Comparison of ENCODE assay signal across 15 cellular contexts in genomic region chr14:91316761-91317160, GRCh38.
DNase-seq lines count a peak whose midpoint lies in the region; ATAC-seq, FAIRE-seq and TF ChIP-seq lines count a peak whose summit lies in the region.
"Had no signal": no experiment of that assay in that cellular context is flagged by ENCODE, and none has a peak within 500 bp of the region (broad histone marks: within the 10 kb centered on the region; RNA-seq: fewer than 3 reads in every experiment).

No MANE protein-coding gene starts in this region.

- peaks cover 40% of the 10 kb centered on the region for H3K4me1 Mint-ChIP-seq in CD14-positive monocyte
- H3K4me1 Mint-ChIP-seq in activated T-helper 17 cell treated with anti-CD3 and anti-CD28 coated beads, Interleukin-2, amount 50 U/mL, for 72 hours: peaks cover 59% of the 10 kb centered on the region
- peaks cover 54 to 84% (median 72%) of the 10 kb centered on the region in 7 donors for H3K4me1 Mint-ChIP-seq in naive thymus-derived CD4-positive, alpha-beta T cell
- H3K4me1 Mint-ChIP-seq: endodermal cell had no signal

- H3K27me3 Mint-ChIP-seq in CD14-positive monocyte (ENCODE audit: low read depth in 3 of 3): peaks cover 0 to 4% (median 1%) of the 10 kb centered on the region in 3 donors
- H3K27me3 Mint-ChIP-seq in activated T-helper 17 cell treated with anti-CD3 and anti-CD28 coated beads, Interleukin-2, amount 50 U/mL, for 72 hours: no peaks in the 10 kb centered on the region
- no peaks in the 10 kb centered on the region for H3K27me3 Mint-ChIP-seq in naive thymus-derived CD4-positive, alpha-beta T cell

- H3K4me1 ChIP-seq in naive thymus-derived CD4-positive, alpha-beta T cell (ENCODE audit: control insufficient read depth in 2 of 2, insufficient read depth in 2 of 2, low read length in 2 of 2): peaks cover 49 to 53% of the 10 kb centered on the region in 2 donors

- no peaks in the 10 kb centered on the region for H3K9me3 Mint-ChIP-seq in CD14-positive monocyte
- H3K9me3 Mint-ChIP-seq in activated T-helper 17 cell treated with anti-CD3 and anti-CD28 coated beads, Interleukin-2, amount 50 U/mL, for 72 hours: no peaks in the 10 kb centered on the region
- H3K9me3 Mint-ChIP-seq in naive thymus-derived CD4-positive, alpha-beta T cell: peaks cover 0 to 8% (median 0%) of the 10 kb centered on the region in 11 donors

- intact Hi-C loops in CD14-positive monocyte (cut with micrococcal nuclease): no loop called here
- intact Hi-C loops in naive thymus-derived CD4-positive, alpha-beta T cell (cut with micrococcal nuclease): loop anchor here (1.0 to 2.0 kb wide), 6 partner anchors 8 to 256 kb away; partner anchors contain the start of genes PPP4R3A (in 1 of the 2) and RPS6KA5 (in 1 of the 2)

- no peaks in the 10 kb centered on the region for H3K27me3 ChIP-seq in naive thymus-derived CD4-positive, alpha-beta T cell (ENCODE audit: control insufficient read depth in 2 of 2, insufficient read depth in 2 of 2, low read length in 2 of 2)

- H3K27ac ChIP-seq in naive thymus-derived CD4-positive, alpha-beta T cell (ENCODE audit: low read depth, low read length): peak overlapping the region; percentile 82
- H3K27ac ChIP-seq: thoracic aorta had no signal

- peak; percentile 41 for FAIRE-seq in GM12891 (lab: Jason Lieb, UNC)
- FAIRE-seq: TTC549 had no signal

- peaks cover 24 to 67% (median 46%) of the 10 kb centered on the region in 3 experiments for H3K36me3 ChIP-seq in naive thymus-derived CD4-positive, alpha-beta T cell (ENCODE audit: control insufficient read depth in 2 of 3, insufficient read depth in 3 of 3, low read length in 3 of 3)
- H3K36me3 ChIP-seq: thoracic aorta had no signal

- peaks cover 83 to 96% of the 10 kb centered on the region in 2 donors for H3K36me3 Mint-ChIP-seq in CD14-positive monocyte
- peaks cover 94% of the 10 kb centered on the region for H3K36me3 Mint-ChIP-seq in activated T-helper 17 cell treated with anti-CD3 and anti-CD28 coated beads, Interleukin-2, amount 50 U/mL, for 72 hours (ENCODE audit: low read depth)
- H3K36me3 Mint-ChIP-seq in naive thymus-derived CD4-positive, alpha-beta T cell: peaks cover 13 to 64% (median 39%) of the 10 kb centered on the region in 5 donors

- POLR2A ChIA-PET in naive thymus-derived CD4-positive, alpha-beta T cell (lab: Charles Lee): interaction anchor here (0.6 to 9.9 kb wide), 11 partner anchors 13 to 557 kb away, joined by 3 to 173 read pairs (median 4); partner anchors contain the start of genes CCDC88C and GPR68

- CTCF ChIA-PET in naive thymus-derived CD4-positive, alpha-beta T cell (lab: Charles Lee): interaction anchor here (1.5 to 1.7 kb wide), 2 partner anchors 98 to 99 kb away, joined by 3 to 9 read pairs; no protein-coding TSS in a partner anchor

- no peaks in the 10 kb centered on the region for H3K9me3 ChIP-seq in naive thymus-derived CD4-positive, alpha-beta T cell (ENCODE audit: control insufficient read depth in 2 of 3, low read length in 3 of 3)
- H3K9me3 ChIP-seq: thoracic aorta had no signal

- no peak for DNase-seq in CD14-positive monocyte (ENCODE audit: low spot score)
- DNase-seq in GM12891 (ENCODE audit: insufficient read length, low spot score): no peak
- no peak for DNase-seq in naive thymus-derived CD4-positive, alpha-beta T cell
- no peak for DNase-seq in iPS-NIHi11 (ENCODE audit: low spot score)
- DNase-seq in activated gamma-delta T cell (lab: John Stamatoyannopoulos, UW): no peak
- no peak for DNase-seq in omental fat pad (ENCODE audit: low spot score)
- DNase-seq: COR-L47, endodermal cell, NCI-H1092, NCI-H524 had no signal

- H3K27ac Mint-ChIP-seq in CD14-positive monocyte: peak overlapping the region; percentile 50 to 93 (median 88)
- H3K27ac Mint-ChIP-seq in activated T-helper 17 cell treated with anti-CD3 and anti-CD28 coated beads, Interleukin-2, amount 50 U/mL, for 72 hours: peak overlapping the region; percentile 94
- peak overlapping the region; percentile 93 to 99 (median 98) for H3K27ac Mint-ChIP-seq in naive thymus-derived CD4-positive, alpha-beta T cell
- H3K27ac Mint-ChIP-seq: endodermal cell had no signal

- ATAC-seq in activated T-helper 17 cell treated with anti-CD3 and anti-CD28 coated beads, Interleukin-2, amount 50 U/mL, for 72 hours (replicated peaks): no peak
- no peak for ATAC-seq in naive thymus-derived CD4-positive, alpha-beta T cell
- no peak for ATAC-seq in HG02973 (IDR thresholded peaks at IDR 0.05; ENCODE audit: unreplicated experiment)
- ATAC-seq in omental fat pad (ENCODE audit: low FRiP score): no peak

- TF ChIP-seq CTCF in CD14-positive monocyte (IDR thresholded peaks at IDR 0.05) (no peak), omental fat pad (IDR thresholded peaks at IDR 0.05) (no peak)

- TF ChIP-seq POLR2A in GM12891 (IDR thresholded peaks at IDR 0.05; ENCODE audit: low read depth, low read length): no peak

- H3K4me3 ChIP-seq in naive thymus-derived CD4-positive, alpha-beta T cell (ENCODE audit: low read length): peak overlapping the region; percentile 39
- H3K4me3 ChIP-seq: thoracic aorta had no signal

- no peak overlapping the region for H3K4me3 Mint-ChIP-seq in CD14-positive monocyte
- peak overlapping the region; percentile 87 for H3K4me3 Mint-ChIP-seq in activated T-helper 17 cell treated with anti-CD3 and anti-CD28 coated beads, Interleukin-2, amount 50 U/mL, for 72 hours
- peak overlapping the region; percentile 73 to 88 (median 81) for H3K4me3 Mint-ChIP-seq in naive thymus-derived CD4-positive, alpha-beta T cell
- H3K4me3 Mint-ChIP-seq: endodermal cell, neural crest cell had no signal

TF ChIP-seq in GM12891, 5 proteins besides CTCF, POLR2A, EP300 and RAD21:
- TF ChIP-seq SPI1 (IDR thresholded peaks at IDR 0.05; ENCODE audit: low read depth, low read length): no peak
- TF ChIP-seq POLR2AphosphoS5 (IDR thresholded peaks at IDR 0.05; ENCODE audit: low read depth, low read length): no peak
- TF ChIP-seq PAX5 (IDR thresholded peaks at IDR 0.05; ENCODE audit: insufficient read depth, low read length, severe bottlenecking): no peak
- TF ChIP-seq POU2F2 (IDR thresholded peaks at IDR 0.05; ENCODE audit: low read depth, low read length): no peak
- TF ChIP-seq TAF1 (IDR thresholded peaks at IDR 0.05; ENCODE audit: low read depth, low read length): no peak
TF ChIP-seq in GM12891: peak in this region for 0.

Comparison
In these comparisons a context has a peak if more than half of its experiments do, and no peak if none do; other contexts are left out.
1. H3K4me3 Mint-ChIP-seq: peak in activated T-helper 17 cell treated with anti-CD3 and anti-CD28 coated beads, Interleukin-2, amount 50 U/mL, for 72 hours (single experiment) and naive thymus-derived CD4-positive, alpha-beta T cell (10 of 10); none in CD14-positive monocyte (0 of 2).
2. intact Hi-C loops: an anchor here in naive thymus-derived CD4-positive, alpha-beta T cell (1.0 to 2.0 kb wide); none called in CD14-positive monocyte.
3. Peak in every context shown above with its lines, with median percentiles within 50 percentile points of each other: H3K27ac Mint-ChIP-seq.